ENCODE assay signal across 3 cellular contexts in the genomic region with DNA sequence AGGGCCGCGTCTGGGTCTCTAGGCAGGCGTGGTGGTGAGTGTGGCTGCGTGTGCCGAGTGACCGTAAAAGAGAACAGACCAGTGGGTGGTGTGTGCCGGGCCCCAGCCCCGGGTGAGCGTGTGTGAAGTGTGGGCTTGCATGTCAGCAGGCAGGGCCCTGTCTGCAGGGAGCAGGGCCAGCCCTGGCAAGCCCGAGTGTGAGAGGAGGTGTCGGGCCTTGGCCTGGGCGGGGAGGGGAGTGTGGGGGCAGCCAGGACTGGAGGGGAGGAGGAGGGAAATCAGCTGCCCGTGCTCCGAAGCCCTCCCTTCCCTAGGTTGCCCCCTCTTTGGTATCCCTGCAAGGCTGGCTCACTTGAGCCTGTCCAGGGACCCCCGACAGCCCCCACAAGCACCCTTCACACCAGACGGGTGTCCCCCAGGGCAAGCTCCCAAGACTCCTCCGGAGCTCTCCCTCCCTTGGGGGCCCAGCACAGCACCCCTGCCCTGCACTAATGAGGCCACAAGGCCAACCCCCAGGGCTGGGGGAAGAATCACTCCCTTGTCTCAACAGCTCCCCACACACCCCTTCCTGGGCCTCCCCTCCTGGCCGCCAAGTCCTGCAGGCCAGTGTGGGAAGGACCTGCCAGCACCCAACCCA.
TF ChIP-seq lines count a peak whose summit lies in the region.

No MANE protein-coding gene starts in this region.

TF ChIP-seq in A549, 52 proteins besides CTCF, POLR2A, EP300 and RAD21:
- TF ChIP-seq CEBPB (IDR thresholded peaks at IDR 0.05) (no peak), NPAS2 (CRISPR knock-in tag; IDR thresholded peaks at IDR 0.05; ENCODE audit: borderline replicate concordance) (no peak), SREBF2 (IDR thresholded peaks at IDR 0.05) (no peak), FOXS1 (CRISPR knock-in tag; IDR thresholded peaks at IDR 0.05) (no peak), HEYL (CRISPR knock-in tag; IDR thresholded peaks at IDR 0.05) (no peak), EHMT2 (IDR thresholded peaks at IDR 0.05; ENCODE audit: low read depth) (no peak), HOXB5 (CRISPR knock-in tag; IDR thresholded peaks at IDR 0.05) (no peak), MAFK (IDR thresholded peaks at IDR 0.05; ENCODE audit: partially characterized antibody) (no peak), ZFP36 (IDR thresholded peaks at IDR 0.05; ENCODE audit: borderline replicate concordance, partially characterized antibody) (no peak), MAZ (IDR thresholded peaks at IDR 0.05; ENCODE audit: borderline replicate concordance, low read depth, low read length) (no peak), TFCP2L1 (CRISPR knock-in tag; IDR thresholded peaks at IDR 0.05) (no peak), PHF8 (IDR thresholded peaks at IDR 0.05; ENCODE audit: borderline replicate concordance, low read depth) (no peak), JUN (IDR thresholded peaks at IDR 0.05) (no peak), CBX2 (IDR thresholded peaks at IDR 0.05; ENCODE audit: borderline replicate concordance, low read depth) (no peak), FOSL2 (IDR thresholded peaks at IDR 0.05) (no peak), FOSL2 (CRISPR knock-in tag; IDR thresholded peaks at IDR 0.05) (no peak)
- TF ChIP-seq, protein P1, sequence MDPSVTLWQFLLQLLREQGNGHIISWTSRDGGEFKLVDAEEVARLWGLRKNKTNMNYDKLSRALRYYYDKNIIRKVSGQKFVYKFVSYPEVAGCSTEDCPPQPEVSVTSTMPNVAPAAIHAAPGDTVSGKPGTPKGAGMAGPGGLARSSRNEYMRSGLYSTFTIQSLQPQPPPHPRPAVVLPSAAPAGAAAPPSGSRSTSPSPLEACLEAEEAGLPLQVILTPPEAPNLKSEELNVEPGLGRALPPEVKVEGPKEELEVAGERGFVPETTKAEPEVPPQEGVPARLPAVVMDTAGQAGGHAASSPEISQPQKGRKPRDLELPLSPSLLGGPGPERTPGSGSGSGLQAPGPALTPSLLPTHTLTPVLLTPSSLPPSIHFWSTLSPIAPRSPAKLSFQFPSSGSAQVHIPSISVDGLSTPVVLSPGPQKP (IDR thresholded peaks at IDR 0.05; ENCODE audit: low read depth, low read length) = no peak
- TF ChIP-seq, protein P2, sequence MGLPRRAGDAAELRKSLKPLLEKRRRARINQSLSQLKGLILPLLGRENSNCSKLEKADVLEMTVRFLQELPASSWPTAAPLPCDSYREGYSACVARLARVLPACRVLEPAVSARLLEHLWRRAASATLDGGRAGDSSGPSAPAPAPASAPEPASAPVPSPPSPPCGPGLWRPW (IDR thresholded peaks at IDR 0.05) = no peak
- TF ChIP-seq, protein P3, sequence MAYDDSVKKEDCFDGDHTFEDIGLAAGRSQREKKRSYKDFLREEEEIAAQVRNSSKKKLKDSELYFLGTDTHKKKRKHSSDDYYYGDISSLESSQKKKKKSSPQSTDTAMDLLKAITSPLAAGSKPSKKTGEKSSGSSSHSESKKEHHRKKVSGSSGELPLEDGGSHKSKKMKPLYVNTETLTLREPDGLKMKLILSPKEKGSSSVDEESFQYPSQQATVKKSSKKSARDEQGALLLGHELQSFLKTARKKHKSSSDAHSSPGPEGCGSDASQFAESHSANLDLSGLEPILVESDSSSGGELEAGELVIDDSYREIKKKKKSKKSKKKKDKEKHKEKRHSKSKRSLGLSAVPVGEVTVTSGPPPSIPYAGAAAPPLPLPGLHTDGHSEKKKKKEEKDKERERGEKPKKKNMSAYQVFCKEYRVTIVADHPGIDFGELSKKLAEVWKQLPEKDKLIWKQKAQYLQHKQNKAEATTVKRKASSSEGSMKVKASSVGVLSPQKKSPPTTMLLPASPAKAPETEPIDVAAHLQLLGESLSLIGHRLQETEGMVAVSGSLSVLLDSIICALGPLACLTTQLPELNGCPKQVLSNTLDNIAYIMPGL (CRISPR knock-in tag; IDR thresholded peaks at IDR 0.05; ENCODE audit: borderline replicate concordance) = no peak
TF ChIP-seq in A549: peak in this region for 0.

TF ChIP-seq in HEK293, 187 proteins besides CTCF, POLR2A, EP300 and RAD21 (continues in another document):
- TF ChIP-seq ZFP41 (tag by site-specific recombination; IDR thresholded peaks at IDR 0.05; ENCODE audit: borderline replicate concordance) = no peak
- peak; percentile 86 for TF ChIP-seq ZFP69B (tag by site-specific recombination; IDR thresholded peaks at IDR 0.05)
- TF ChIP-seq, protein P4, sequence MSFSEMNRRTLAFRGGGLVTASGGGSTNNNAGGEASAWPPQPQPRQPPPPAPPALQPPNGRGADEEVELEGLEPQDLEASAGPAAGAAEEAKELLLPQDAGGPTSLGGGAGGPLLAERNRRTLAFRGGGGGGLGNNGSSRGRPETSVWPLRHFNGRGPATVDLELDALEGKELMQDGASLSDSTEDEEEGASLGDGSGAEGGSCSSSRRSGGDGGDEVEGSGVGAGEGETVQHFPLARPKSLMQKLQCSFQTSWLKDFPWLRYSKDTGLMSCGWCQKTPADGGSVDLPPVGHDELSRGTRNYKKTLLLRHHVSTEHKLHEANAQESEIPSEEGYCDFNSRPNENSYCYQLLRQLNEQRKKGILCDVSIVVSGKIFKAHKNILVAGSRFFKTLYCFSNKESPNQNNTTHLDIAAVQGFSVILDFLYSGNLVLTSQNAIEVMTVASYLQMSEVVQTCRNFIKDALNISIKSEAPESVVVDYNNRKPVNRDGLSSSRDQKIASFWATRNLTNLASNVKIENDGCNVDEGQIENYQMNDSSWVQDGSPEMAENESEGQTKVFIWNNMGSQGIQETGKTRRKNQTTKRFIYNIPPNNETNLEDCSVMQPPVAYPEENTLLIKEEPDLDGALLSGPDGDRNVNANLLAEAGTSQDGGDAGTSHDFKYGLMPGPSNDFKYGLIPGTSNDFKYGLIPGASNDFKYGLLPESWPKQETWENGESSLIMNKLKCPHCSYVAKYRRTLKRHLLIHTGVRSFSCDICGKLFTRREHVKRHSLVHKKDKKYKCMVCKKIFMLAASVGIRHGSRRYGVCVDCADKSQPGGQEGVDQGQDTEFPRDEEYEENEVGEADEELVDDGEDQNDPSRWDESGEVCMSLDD (tag by site-specific recombination; IDR thresholded peaks at IDR 0.05) = peak; percentile 39; the same call in 1 of the 2 replicates
- TF ChIP-seq ZNF23 (tag by site-specific recombination; IDR thresholded peaks at IDR 0.05; ENCODE audit: borderline replicate concordance) = no peak
- peak; percentile 92 for TF ChIP-seq ZFHX2 (tag by site-specific recombination; conservative IDR thresholded peaks at IDR 0.05)
- no peak for TF ChIP-seq ZNF624 (tag by site-specific recombination; IDR thresholded peaks at IDR 0.05)
- peak; percentile 56; the same call in 1 of the 2 replicates for TF ChIP-seq WT1 (tag by site-specific recombination; IDR thresholded peaks at IDR 0.05)
- peak; percentile 43 for TF ChIP-seq SP7 (tag by site-specific recombination; IDR thresholded peaks at IDR 0.05)
- TF ChIP-seq SP2 (tag by site-specific recombination; IDR thresholded peaks at IDR 0.05) = peak; percentile 16
- peak; percentile 85 for TF ChIP-seq GLIS1 (tag by site-specific recombination; IDR thresholded peaks at IDR 0.05)
- TF ChIP-seq GLI2 (tag by site-specific recombination; IDR thresholded peaks at IDR 0.05; ENCODE audit: borderline replicate concordance, low read depth) = no peak
- TF ChIP-seq EGR2 (tag by site-specific recombination; IDR thresholded peaks at IDR 0.05; ENCODE audit: low read depth) = peak; percentile 83
- TF ChIP-seq ZNF529 (tag by site-specific recombination; IDR thresholded peaks at IDR 0.05; ENCODE audit: insufficient replicate concordance) = no peak
- peak; percentile 31; the same call in 1 of the 2 replicates for TF ChIP-seq ZBTB48 (tag by site-specific recombination; IDR thresholded peaks at IDR 0.05)
- TF ChIP-seq KLF1 (tag by site-specific recombination; IDR thresholded peaks at IDR 0.05) = peak; percentile 39; the same call in 1 of the 2 replicates
- TF ChIP-seq GLIS2 (tag by site-specific recombination; IDR thresholded peaks at IDR 0.05) = peak; percentile 79; the same call in 1 of the 2 replicates
- TF ChIP-seq, protein P5, sequence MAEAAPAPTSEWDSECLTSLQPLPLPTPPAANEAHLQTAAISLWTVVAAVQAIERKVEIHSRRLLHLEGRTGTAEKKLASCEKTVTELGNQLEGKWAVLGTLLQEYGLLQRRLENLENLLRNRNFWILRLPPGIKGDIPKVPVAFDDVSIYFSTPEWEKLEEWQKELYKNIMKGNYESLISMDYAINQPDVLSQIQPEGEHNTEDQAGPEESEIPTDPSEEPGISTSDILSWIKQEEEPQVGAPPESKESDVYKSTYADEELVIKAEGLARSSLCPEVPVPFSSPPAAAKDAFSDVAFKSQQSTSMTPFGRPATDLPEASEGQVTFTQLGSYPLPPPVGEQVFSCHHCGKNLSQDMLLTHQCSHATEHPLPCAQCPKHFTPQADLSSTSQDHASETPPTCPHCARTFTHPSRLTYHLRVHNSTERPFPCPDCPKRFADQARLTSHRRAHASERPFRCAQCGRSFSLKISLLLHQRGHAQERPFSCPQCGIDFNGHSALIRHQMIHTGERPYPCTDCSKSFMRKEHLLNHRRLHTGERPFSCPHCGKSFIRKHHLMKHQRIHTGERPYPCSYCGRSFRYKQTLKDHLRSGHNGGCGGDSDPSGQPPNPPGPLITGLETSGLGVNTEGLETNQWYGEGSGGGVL (tag by site-specific recombination; IDR thresholded peaks at IDR 0.05) = peak; percentile 77
- peak; percentile 67 for TF ChIP-seq ZBTB20 (tag by site-specific recombination; IDR thresholded peaks at IDR 0.05)

TF ChIP-seq in H1, 55 proteins besides CTCF, POLR2A, EP300 and RAD21 (continues in another document):
- TF ChIP-seq SP1 (IDR thresholded peaks at IDR 0.05; ENCODE audit: low read depth, low read length) (no peak), RXRA (IDR thresholded peaks at IDR 0.05; ENCODE audit: insufficient read depth, low read depth, low read length) (no peak), JUND (IDR thresholded peaks at IDR 0.05; ENCODE audit: low read length) (no peak), CTBP2 (IDR thresholded peaks at IDR 0.05; ENCODE audit: borderline replicate concordance, insufficient read depth, insufficient read length, low read length) (no peak), FOSL1 (IDR thresholded peaks at IDR 0.05; ENCODE audit: insufficient read depth, low read depth, low read length) (no peak)
- TF ChIP-seq, protein P6, sequence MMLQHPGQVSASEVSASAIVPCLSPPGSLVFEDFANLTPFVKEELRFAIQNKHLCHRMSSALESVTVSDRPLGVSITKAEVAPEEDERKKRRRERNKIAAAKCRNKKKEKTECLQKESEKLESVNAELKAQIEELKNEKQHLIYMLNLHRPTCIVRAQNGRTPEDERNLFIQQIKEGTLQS (IDR thresholded peaks at IDR 0.05; ENCODE audit: insufficient read depth, low read depth, low read length) = no peak
- TF ChIP-seq, protein P7, sequence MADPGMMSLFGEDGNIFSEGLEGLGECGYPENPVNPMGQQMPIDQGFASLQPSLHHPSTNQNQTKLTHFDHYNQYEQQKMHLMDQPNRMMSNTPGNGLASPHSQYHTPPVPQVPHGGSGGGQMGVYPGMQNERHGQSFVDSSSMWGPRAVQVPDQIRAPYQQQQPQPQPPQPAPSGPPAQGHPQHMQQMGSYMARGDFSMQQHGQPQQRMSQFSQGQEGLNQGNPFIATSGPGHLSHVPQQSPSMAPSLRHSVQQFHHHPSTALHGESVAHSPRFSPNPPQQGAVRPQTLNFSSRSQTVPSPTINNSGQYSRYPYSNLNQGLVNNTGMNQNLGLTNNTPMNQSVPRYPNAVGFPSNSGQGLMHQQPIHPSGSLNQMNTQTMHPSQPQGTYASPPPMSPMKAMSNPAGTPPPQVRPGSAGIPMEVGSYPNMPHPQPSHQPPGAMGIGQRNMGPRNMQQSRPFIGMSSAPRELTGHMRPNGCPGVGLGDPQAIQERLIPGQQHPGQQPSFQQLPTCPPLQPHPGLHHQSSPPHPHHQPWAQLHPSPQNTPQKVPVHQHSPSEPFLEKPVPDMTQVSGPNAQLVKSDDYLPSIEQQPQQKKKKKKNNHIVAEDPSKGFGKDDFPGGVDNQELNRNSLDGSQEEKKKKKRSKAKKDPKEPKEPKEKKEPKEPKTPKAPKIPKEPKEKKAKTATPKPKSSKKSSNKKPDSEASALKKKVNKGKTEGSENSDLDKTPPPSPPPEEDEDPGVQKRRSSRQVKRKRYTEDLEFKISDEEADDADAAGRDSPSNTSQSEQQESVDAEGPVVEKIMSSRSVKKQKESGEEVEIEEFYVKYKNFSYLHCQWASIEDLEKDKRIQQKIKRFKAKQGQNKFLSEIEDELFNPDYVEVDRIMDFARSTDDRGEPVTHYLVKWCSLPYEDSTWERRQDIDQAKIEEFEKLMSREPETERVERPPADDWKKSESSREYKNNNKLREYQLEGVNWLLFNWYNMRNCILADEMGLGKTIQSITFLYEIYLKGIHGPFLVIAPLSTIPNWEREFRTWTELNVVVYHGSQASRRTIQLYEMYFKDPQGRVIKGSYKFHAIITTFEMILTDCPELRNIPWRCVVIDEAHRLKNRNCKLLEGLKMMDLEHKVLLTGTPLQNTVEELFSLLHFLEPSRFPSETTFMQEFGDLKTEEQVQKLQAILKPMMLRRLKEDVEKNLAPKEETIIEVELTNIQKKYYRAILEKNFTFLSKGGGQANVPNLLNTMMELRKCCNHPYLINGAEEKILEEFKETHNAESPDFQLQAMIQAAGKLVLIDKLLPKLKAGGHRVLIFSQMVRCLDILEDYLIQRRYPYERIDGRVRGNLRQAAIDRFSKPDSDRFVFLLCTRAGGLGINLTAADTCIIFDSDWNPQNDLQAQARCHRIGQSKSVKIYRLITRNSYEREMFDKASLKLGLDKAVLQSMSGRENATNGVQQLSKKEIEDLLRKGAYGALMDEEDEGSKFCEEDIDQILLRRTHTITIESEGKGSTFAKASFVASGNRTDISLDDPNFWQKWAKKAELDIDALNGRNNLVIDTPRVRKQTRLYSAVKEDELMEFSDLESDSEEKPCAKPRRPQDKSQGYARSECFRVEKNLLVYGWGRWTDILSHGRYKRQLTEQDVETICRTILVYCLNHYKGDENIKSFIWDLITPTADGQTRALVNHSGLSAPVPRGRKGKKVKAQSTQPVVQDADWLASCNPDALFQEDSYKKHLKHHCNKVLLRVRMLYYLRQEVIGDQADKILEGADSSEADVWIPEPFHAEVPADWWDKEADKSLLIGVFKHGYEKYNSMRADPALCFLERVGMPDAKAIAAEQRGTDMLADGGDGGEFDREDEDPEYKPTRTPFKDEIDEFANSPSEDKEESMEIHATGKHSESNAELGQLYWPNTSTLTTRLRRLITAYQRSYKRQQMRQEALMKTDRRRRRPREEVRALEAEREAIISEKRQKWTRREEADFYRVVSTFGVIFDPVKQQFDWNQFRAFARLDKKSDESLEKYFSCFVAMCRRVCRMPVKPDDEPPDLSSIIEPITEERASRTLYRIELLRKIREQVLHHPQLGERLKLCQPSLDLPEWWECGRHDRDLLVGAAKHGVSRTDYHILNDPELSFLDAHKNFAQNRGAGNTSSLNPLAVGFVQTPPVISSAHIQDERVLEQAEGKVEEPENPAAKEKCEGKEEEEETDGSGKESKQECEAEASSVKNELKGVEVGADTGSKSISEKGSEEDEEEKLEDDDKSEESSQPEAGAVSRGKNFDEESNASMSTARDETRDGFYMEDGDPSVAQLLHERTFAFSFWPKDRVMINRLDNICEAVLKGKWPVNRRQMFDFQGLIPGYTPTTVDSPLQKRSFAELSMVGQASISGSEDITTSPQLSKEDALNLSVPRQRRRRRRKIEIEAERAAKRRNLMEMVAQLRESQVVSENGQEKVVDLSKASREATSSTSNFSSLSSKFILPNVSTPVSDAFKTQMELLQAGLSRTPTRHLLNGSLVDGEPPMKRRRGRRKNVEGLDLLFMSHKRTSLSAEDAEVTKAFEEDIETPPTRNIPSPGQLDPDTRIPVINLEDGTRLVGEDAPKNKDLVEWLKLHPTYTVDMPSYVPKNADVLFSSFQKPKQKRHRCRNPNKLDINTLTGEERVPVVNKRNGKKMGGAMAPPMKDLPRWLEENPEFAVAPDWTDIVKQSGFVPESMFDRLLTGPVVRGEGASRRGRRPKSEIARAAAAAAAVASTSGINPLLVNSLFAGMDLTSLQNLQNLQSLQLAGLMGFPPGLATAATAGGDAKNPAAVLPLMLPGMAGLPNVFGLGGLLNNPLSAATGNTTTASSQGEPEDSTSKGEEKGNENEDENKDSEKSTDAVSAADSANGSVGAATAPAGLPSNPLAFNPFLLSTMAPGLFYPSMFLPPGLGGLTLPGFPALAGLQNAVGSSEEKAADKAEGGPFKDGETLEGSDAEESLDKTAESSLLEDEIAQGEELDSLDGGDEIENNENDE (IDR thresholded peaks at IDR 0.05; ENCODE audit: insufficient replicate concordance, low read length) = no peak
- TF ChIP-seq, protein P8, sequence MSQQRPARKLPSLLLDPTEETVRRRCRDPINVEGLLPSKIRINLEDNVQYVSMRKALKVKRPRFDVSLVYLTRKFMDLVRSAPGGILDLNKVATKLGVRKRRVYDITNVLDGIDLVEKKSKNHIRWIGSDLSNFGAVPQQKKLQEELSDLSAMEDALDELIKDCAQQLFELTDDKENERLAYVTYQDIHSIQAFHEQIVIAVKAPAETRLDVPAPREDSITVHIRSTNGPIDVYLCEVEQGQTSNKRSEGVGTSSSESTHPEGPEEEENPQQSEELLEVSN (IDR thresholded peaks at IDR 0.05) = no peak
